ENCODE assay signal across 19 cellular contexts in genomic region chr22:30804626-30805025, GRCh38.
"Had no signal": no experiment of that assay in that cellular context is flagged by ENCODE, and none has a peak within 500 bp of the region (broad histone marks: within the 10 kb centered on the region; RNA-seq: fewer than 3 reads in every experiment).

No MANE protein-coding gene starts in this region.

- H3K4me2 ChIP-seq: neural progenitor cell had no signal

- H3K4me3 ChIP-seq: gastrocnemius medialis, left ventricle myocardium inferior, lower lobe of right lung, neural progenitor cell, ovary, tibial nerve, upper lobe of right lung, vagina had no signal

- H3K9ac ChIP-seq: neural progenitor cell had no signal

- H3K36me3 ChIP-seq: gastrocnemius medialis, left ventricle myocardium inferior, lower lobe of right lung, neural progenitor cell, ovary, tibial nerve, upper lobe of right lung, vagina had no signal

- H3K9me3 ChIP-seq: gastrocnemius medialis, left ventricle myocardium inferior, lower lobe of right lung, ovary, tibial nerve, upper lobe of right lung, vagina had no signal

- H2AFZ ChIP-seq: neural progenitor cell had no signal

- DNase-seq: effector CD4-positive, alpha-beta T cell; endodermal cell; gastrocnemius medialis; kidney; left cardiac atrium; left ventricle myocardium inferior; lower lobe of right lung; natural killer cell; nucleus accumbens; ovary; right cardiac atrium; stimulated activated CD4-positive, alpha-beta T cell treated with anti-CD3 and anti-CD28 coated beads, Interleukin-4, amount 100 ng/mL, for 1 hour; stimulated activated CD8-positive, alpha-beta memory T cell treated with anti-CD3 and anti-CD28 coated beads, Interleukin-4, amount 100 ng/mL, for 48 hours; upper lobe of right lung had no signal

- H3K27ac ChIP-seq: gastrocnemius medialis, left ventricle myocardium inferior, lower lobe of right lung, neural progenitor cell, ovary, tibial nerve, upper lobe of right lung, vagina had no signal

- H3K27me3 ChIP-seq: gastrocnemius medialis, ovary, vagina had no signal

- ATAC-seq: esophagus mucosa; gastrocnemius medialis; left cardiac atrium; lower lobe of right lung; natural killer cell; right cardiac atrium; stimulated activated effector memory CD8-positive, alpha-beta T cell treated with anti-CD3 and anti-CD28 coated beads, Interleukin-12 subunit alpha, Interleukin-12 subunit beta, amount 100 ng/mL, for 72 hours; upper lobe of right lung had no signal
